ENCODE assay signal across 23 cellular contexts in the genomic region with DNA sequence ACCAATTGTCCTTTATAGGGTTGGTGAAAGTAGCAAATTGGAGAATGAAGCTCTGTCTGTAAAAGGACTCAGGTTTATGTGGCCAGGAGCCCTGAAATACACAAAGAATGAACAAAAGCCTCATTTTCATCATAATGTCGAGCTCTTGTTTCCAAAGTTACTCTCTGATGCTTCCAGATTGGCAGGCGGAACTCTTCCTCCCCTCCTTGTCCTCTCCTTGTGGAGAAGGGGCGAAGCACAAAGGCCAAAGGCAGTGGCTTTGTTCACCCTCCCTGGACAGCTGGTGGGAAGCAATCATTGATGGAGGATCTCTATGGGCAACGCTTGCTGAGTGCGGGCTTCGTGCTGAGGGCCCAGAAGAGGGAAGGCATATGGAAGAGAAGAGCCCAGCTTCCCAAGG. TPM values are rescaled to one million over a fixed set of nuclear protein-coding genes. Genes with fewer than 3 reads are reported as not detected.
"Had no signal": no experiment of that assay in that cellular context is flagged by ENCODE, and none has a peak within 500 bp of the region (broad histone marks: within the 10 kb centered on the region; RNA-seq: fewer than 3 reads in every experiment).

No MANE protein-coding gene starts in this region.

- ATAC-seq: activated CD8-positive, alpha-beta memory T cell treated with anti-CD3 and anti-CD28 coated beads, Interleukin-2, amount 10 ng/mL, durations not matched to agents 7 days and 5 days; gastrocnemius medialis; heart left ventricle; left colon; lower lobe of right lung had no signal

- H3K9me3 ChIP-seq: gastrocnemius medialis, heart left ventricle, lower lobe of right lung, SJSA1, thoracic aorta had no signal

- H3K4me3 Mint-ChIP-seq: activated CD8-positive, alpha-beta memory T cell treated with anti-CD3 and anti-CD28 coated beads, Interleukin-2, amount 10 ng/mL, durations not matched to agents 7 days and 5 days; stimulated activated naive CD8-positive, alpha-beta T cell treated with anti-CD3 and anti-CD28 coated beads, Interleukin-15, Interleukin-2, amounts not matched to agents 100 ng/mL and 50 ng/mL, for 24 hours; T-helper 2 cell treated with Interferon-gamma antibody and Interleukin-4, amounts not matched to agents 5 μg/mL and 100 μg/mL, for 36 hours had no signal

- H3K9me3 Mint-ChIP-seq: stimulated activated naive CD8-positive, alpha-beta T cell treated with anti-CD3 and anti-CD28 coated beads, Interleukin-15, Interleukin-2, amounts not matched to agents 100 ng/mL and 50 ng/mL, for 24 hours; T-helper 2 cell treated with Interferon-gamma antibody and Interleukin-4, amounts not matched to agents 5 μg/mL and 100 μg/mL, for 36 hours had no signal

- H3K27me3 ChIP-seq: gastrocnemius medialis, heart left ventricle, SJSA1 had no signal

- H3K4me3 ChIP-seq: gastrocnemius medialis, heart left ventricle, lower lobe of right lung, SJSA1, thoracic aorta had no signal

- H3K36me3 ChIP-seq: gastrocnemius medialis, heart left ventricle, lower lobe of right lung, SJSA1, thoracic aorta had no signal

- DNase-seq: activated CD4-positive, CD25-positive, alpha-beta regulatory T cell; activated CD8-positive, alpha-beta memory T cell treated with anti-CD3 and anti-CD28 coated beads, Interleukin-2, amount 10 ng/mL, durations not matched to agents 7 days and 5 days; activated effector memory CD4-positive, alpha-beta T cell treated with anti-CD3 and anti-CD28 coated beads, Interleukin-2, amount 50 U/mL, for 16 hours; activated T-cell treated with anti-CD3 and anti-CD28 coated beads, Interleukin-2, amount 50 U/mL, for 1 hour; dermis blood vessel endothelial cell; gastrocnemius medialis; heart left ventricle; left colon; lower lobe of right lung; midbrain; retina; stimulated activated CD4-positive, alpha-beta T cell treated with anti-CD3 and anti-CD28 coated beads, Interleukin-4, amount 100 ng/mL, for 24 hours; stimulated activated CD8-positive, alpha-beta memory T cell treated with anti-CD3 and anti-CD28 coated beads, Interleukin-4, amount 100 ng/mL, for 48 hours; SW 1271 had no signal

- H3K27ac ChIP-seq: gastrocnemius medialis, heart left ventricle, lower lobe of right lung, SJSA1, thoracic aorta had no signal

- H3K4me1 ChIP-seq: gastrocnemius medialis, lower lobe of right lung, SJSA1 had no signal

- H3K27me3 Mint-ChIP-seq: activated CD8-positive, alpha-beta memory T cell treated with anti-CD3 and anti-CD28 coated beads, Interleukin-2, amount 10 ng/mL, durations not matched to agents 7 days and 5 days; stimulated activated naive CD8-positive, alpha-beta T cell treated with anti-CD3 and anti-CD28 coated beads, Interleukin-15, Interleukin-2, amounts not matched to agents 100 ng/mL and 50 ng/mL, for 24 hours had no signal

RNA-seq across cellular contexts. Expression of a gene that starts 5.6 kb away (rescaled TPM):
- total RNA-seq: aorta, bronchial epithelial cell, chondrocyte, dermis blood vessel endothelial cell, epithelial cell of proximal tubule, gastrocnemius medialis, heart left ventricle, left colon, lower lobe of right lung, SJSA1, skeletal muscle tissue, thoracic aorta had no signal
- polyA plus RNA-seq: aorta, heart left ventricle had no signal
